Comparison of ENCODE assay signal across 2 cellular contexts in the genomic region with DNA sequence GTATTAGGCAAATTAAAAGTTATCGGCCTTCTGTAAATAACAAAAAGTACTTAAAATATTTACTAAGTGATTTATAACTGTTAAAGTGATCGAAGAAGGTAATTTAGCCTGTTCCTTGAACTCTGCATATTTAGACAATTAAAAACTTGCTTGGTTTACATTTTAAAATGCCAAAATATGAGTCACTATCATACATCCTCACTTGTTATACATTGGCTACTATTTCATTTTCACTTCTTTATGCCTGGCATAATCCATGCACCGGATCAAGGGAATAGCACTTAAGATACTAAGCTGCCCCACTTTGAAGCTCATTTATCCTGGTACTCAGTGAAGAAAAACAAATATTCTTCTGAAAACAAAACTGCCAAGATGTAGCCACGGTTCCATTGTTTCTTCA.
TF ChIP-seq lines count a peak whose summit lies in the region.

No MANE protein-coding gene starts in this region.

TF ChIP-seq in IMR-90, 13 proteins besides CTCF, POLR2A, EP300 and RAD21:
- TF ChIP-seq BHLHE40 (IDR thresholded peaks at IDR 0.05; ENCODE audit: low read depth, low read length), result no peak
- TF ChIP-seq RCOR1 (IDR thresholded peaks at IDR 0.05; ENCODE audit: insufficient replicate concordance, low read length), result no peak
- TF ChIP-seq CHD1 (IDR thresholded peaks at IDR 0.05; ENCODE audit: low read depth, low read length), result no peak
- TF ChIP-seq RFX5 (IDR thresholded peaks at IDR 0.05; ENCODE audit: low read depth, low read length), result no peak
- TF ChIP-seq, protein P1, sequence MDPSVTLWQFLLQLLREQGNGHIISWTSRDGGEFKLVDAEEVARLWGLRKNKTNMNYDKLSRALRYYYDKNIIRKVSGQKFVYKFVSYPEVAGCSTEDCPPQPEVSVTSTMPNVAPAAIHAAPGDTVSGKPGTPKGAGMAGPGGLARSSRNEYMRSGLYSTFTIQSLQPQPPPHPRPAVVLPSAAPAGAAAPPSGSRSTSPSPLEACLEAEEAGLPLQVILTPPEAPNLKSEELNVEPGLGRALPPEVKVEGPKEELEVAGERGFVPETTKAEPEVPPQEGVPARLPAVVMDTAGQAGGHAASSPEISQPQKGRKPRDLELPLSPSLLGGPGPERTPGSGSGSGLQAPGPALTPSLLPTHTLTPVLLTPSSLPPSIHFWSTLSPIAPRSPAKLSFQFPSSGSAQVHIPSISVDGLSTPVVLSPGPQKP (IDR thresholded peaks at IDR 0.05; ENCODE audit: borderline replicate concordance, low read depth, low read length), result no peak
- no peak for TF ChIP-seq MXI1 (IDR thresholded peaks at IDR 0.05; ENCODE audit: borderline replicate concordance, low read depth, low read length)
- TF ChIP-seq SMC3 (IDR thresholded peaks at IDR 0.05; ENCODE audit: low read depth, low read length), result no peak
- TF ChIP-seq NFE2L2 (IDR thresholded peaks at IDR 0.05; ENCODE audit: low read depth, low read length), result no peak
- TF ChIP-seq MAFK (IDR thresholded peaks at IDR 0.05; ENCODE audit: low read depth, low read length), result no peak
- TF ChIP-seq FOS (IDR thresholded peaks at IDR 0.05; ENCODE audit: low read depth, low read length), result no peak
- no peak for TF ChIP-seq CEBPB (IDR thresholded peaks at IDR 0.05; ENCODE audit: low read depth, low read length)
- TF ChIP-seq, protein P2, sequence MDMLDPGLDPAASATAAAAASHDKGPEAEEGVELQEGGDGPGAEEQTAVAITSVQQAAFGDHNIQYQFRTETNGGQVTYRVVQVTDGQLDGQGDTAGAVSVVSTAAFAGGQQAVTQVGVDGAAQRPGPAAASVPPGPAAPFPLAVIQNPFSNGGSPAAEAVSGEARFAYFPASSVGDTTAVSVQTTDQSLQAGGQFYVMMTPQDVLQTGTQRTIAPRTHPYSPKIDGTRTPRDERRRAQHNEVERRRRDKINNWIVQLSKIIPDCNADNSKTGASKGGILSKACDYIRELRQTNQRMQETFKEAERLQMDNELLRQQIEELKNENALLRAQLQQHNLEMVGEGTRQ (IDR thresholded peaks at IDR 0.05; ENCODE audit: low read depth, low read length), result no peak
- no peak for TF ChIP-seq MAZ (IDR thresholded peaks at IDR 0.05; ENCODE audit: borderline replicate concordance, low read depth, low read length)
TF ChIP-seq in IMR-90: peak in this region for 0.

TF ChIP-seq in K562, 482 proteins besides CTCF, POLR2A, EP300 and RAD21:
- TF ChIP-seq, protein P3, sequence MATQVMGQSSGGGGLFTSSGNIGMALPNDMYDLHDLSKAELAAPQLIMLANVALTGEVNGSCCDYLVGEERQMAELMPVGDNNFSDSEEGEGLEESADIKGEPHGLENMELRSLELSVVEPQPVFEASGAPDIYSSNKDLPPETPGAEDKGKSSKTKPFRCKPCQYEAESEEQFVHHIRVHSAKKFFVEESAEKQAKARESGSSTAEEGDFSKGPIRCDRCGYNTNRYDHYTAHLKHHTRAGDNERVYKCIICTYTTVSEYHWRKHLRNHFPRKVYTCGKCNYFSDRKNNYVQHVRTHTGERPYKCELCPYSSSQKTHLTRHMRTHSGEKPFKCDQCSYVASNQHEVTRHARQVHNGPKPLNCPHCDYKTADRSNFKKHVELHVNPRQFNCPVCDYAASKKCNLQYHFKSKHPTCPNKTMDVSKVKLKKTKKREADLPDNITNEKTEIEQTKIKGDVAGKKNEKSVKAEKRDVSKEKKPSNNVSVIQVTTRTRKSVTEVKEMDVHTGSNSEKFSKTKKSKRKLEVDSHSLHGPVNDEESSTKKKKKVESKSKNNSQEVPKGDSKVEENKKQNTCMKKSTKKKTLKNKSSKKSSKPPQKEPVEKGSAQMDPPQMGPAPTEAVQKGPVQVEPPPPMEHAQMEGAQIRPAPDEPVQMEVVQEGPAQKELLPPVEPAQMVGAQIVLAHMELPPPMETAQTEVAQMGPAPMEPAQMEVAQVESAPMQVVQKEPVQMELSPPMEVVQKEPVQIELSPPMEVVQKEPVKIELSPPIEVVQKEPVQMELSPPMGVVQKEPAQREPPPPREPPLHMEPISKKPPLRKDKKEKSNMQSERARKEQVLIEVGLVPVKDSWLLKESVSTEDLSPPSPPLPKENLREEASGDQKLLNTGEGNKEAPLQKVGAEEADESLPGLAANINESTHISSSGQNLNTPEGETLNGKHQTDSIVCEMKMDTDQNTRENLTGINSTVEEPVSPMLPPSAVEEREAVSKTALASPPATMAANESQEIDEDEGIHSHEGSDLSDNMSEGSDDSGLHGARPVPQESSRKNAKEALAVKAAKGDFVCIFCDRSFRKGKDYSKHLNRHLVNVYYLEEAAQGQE (CRISPR knock-in tag; IDR thresholded peaks at IDR 0.05; ENCODE audit: low read depth), result no peak
- TF ChIP-seq, protein P1 (CRISPR knock-in tag; IDR thresholded peaks at IDR 0.05), result no peak
- TF ChIP-seq, protein P4, sequence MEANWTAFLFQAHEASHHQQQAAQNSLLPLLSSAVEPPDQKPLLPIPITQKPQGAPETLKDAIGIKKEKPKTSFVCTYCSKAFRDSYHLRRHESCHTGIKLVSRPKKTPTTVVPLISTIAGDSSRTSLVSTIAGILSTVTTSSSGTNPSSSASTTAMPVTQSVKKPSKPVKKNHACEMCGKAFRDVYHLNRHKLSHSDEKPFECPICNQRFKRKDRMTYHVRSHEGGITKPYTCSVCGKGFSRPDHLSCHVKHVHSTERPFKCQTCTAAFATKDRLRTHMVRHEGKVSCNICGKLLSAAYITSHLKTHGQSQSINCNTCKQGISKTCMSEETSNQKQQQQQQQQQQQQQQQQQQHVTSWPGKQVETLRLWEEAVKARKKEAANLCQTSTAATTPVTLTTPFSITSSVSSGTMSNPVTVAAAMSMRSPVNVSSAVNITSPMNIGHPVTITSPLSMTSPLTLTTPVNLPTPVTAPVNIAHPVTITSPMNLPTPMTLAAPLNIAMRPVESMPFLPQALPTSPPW (CRISPR knock-in tag; IDR thresholded peaks at IDR 0.05), result no peak
- no peak for TF ChIP-seq POLR2AphosphoS2 (IDR thresholded peaks at IDR 0.05; ENCODE audit: low read length)
- no peak for TF ChIP-seq WHSC1 (IDR thresholded peaks at IDR 0.05; ENCODE audit: low read length)
- TF ChIP-seq SIRT6 (IDR thresholded peaks at IDR 0.05; ENCODE audit: low read depth, low read length), result no peak
- TF ChIP-seq, protein P5, sequence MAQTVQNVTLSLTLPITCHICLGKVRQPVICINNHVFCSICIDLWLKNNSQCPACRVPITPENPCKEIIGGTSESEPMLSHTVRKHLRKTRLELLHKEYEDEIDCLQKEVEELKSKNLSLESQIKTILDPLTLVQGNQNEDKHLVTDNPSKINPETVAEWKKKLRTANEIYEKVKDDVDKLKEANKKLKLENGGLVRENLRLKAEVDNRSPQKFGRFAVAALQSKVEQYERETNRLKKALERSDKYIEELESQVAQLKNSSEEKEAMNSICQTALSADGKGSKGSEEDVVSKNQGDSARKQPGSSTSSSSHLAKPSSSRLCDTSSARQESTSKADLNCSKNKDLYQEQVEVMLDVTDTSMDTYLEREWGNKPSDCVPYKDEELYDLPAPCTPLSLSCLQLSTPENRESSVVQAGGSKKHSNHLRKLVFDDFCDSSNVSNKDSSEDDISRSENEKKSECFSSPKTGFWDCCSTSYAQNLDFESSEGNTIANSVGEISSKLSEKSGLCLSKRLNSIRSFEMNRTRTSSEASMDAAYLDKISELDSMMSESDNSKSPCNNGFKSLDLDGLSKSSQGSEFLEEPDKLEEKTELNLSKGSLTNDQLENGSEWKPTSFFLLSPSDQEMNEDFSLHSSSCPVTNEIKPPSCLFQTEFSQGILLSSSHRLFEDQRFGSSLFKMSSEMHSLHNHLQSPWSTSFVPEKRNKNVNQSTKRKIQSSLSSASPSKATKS (CRISPR knock-in tag; IDR thresholded peaks at IDR 0.05), result no peak
- TF ChIP-seq HNRNPUL1 (IDR thresholded peaks at IDR 0.05; ENCODE audit: low read length), result no peak
- TF ChIP-seq FOXK2 (conservative IDR thresholded peaks at IDR 0.05 in 1 of 2, IDR thresholded peaks at IDR 0.05 in 1 of 2; ENCODE audit: low read depth in 2 of 2), result no peak
- TF ChIP-seq, protein P6, sequence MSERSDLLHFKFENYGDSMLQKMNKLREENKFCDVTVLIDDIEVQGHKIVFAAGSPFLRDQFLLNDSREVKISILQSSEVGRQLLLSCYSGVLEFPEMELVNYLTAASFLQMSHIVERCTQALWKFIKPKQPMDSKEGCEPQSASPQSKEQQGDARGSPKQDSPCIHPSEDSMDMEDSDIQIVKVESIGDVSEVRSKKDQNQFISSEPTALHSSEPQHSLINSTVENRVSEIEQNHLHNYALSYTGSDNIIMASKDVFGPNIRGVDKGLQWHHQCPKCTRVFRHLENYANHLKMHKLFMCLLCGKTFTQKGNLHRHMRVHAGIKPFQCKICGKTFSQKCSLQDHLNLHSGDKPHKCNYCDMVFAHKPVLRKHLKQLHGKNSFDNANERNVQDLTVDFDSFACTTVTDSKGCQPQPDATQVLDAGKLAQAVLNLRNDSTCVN (CRISPR knock-in tag; IDR thresholded peaks at IDR 0.05), result no peak
- no peak for TF ChIP-seq TOE1 (IDR thresholded peaks at IDR 0.05; ENCODE audit: borderline replicate concordance)
- no peak for TF ChIP-seq TOE1 (CRISPR knock-in tag; IDR thresholded peaks at IDR 0.05; ENCODE audit: borderline replicate concordance, low read depth)
- no peak for TF ChIP-seq GATA2 (CRISPR knock-in tag; IDR thresholded peaks at IDR 0.05)
- TF ChIP-seq, protein P7, sequence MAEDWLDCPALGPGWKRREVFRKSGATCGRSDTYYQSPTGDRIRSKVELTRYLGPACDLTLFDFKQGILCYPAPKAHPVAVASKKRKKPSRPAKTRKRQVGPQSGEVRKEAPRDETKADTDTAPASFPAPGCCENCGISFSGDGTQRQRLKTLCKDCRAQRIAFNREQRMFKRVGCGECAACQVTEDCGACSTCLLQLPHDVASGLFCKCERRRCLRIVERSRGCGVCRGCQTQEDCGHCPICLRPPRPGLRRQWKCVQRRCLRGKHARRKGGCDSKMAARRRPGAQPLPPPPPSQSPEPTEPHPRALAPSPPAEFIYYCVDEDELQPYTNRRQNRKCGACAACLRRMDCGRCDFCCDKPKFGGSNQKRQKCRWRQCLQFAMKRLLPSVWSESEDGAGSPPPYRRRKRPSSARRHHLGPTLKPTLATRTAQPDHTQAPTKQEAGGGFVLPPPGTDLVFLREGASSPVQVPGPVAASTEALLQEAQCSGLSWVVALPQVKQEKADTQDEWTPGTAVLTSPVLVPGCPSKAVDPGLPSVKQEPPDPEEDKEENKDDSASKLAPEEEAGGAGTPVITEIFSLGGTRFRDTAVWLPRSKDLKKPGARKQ (CRISPR knock-in tag; IDR thresholded peaks at IDR 0.05), result no peak
- TF ChIP-seq HNRNPLL (IDR thresholded peaks at IDR 0.05; ENCODE audit: low read depth, low read length, poor library complexity, severe bottlenecking), result no peak
- TF ChIP-seq TRIM28 (IDR thresholded peaks at IDR 0.05), result no peak
- no peak for TF ChIP-seq ZNF408 (CRISPR knock-in tag; IDR thresholded peaks at IDR 0.05; ENCODE audit: low read depth)
